27 cellular contexts compared by ENCODE assay signal in genomic region chr1:58905628-58906256, GRCh38.
A peak's percentile ranks its signal among the peaks of the same experiment; 100 is the strongest.
DNase-seq lines count a peak whose midpoint lies in the region; ATAC-seq and TF ChIP-seq lines count a peak whose summit lies in the region.
"Had no signal": no experiment of that assay in that cellular context is flagged by ENCODE, and none has a peak within 500 bp of the region (broad histone marks: within the 10 kb centered on the region; RNA-seq: fewer than 3 reads in every experiment).

No MANE protein-coding gene starts in this region.

- TF ChIP-seq POLR2A in prostate gland (IDR thresholded peaks at IDR 0.05) = no peak

- no peak overlapping the region for H3K4me3 Mint-ChIP-seq in T-helper 17 cell
- no peak overlapping the region for H3K4me3 Mint-ChIP-seq in activated T-helper 2 cell treated with anti-CD3 and anti-CD28 coated beads, Interferon-gamma antibody, Interleukin-2, Interleukin-4, amounts not matched to agents 10 μg/mL and 5 μg/mL and 100 μg/mL, durations not matched to agents 14 hours and 24 hours and 36 hours (ENCODE audit: low read depth)

- peak; percentile 77 for DNase-seq in NCI-H2029 treated with DMSO at 0.1 percent for 48 hours (lab: John Stamatoyannopoulos, UW)
- no peak for DNase-seq in NCI-H2029 (lab: John Stamatoyannopoulos, UW)
- peak; percentile 22 for DNase-seq in NCI-H1105 (lab: John Stamatoyannopoulos, UW)
- DNase-seq in T-helper 17 cell = no peak
- no peak for DNase-seq in activated T-helper 2 cell treated with anti-CD3 and anti-CD28 coated beads, Interferon-gamma antibody, Interleukin-2, Interleukin-4, amounts not matched to agents 10 μg/mL and 5 μg/mL and 100 μg/mL, durations not matched to agents 14 hours and 24 hours and 36 hours (ENCODE audit: low spot score)
- DNase-seq in dermis blood vessel endothelial cell = no peak
- no peak for DNase-seq in prostate gland (ENCODE audit: low spot score)
- DNase-seq: activated CD4-positive, alpha-beta T cell treated with anti-CD3 and anti-CD28 coated beads for 1 hour; CD4-positive, alpha-beta memory T cell; central memory CD4-positive, alpha-beta T cell; GDM1; H9; heart right ventricle; NCI-H1930; NCI-H774; SHP77; stimulated activated naive B cell treated with anti-CD40 and anti-IgM and Interleukin-4, amounts not matched to agents 10 μg/mL and 1 μg/mL and 100 μg/mL, for 72 hours; T-cell; thyroid gland had no signal

- intact Hi-C loops in activated T-helper 2 cell treated with anti-CD3 and anti-CD28 coated beads, Interferon-gamma antibody, Interleukin-2, Interleukin-4, amounts not matched to agents 10 μg/mL and 5 μg/mL and 100 μg/mL, durations not matched to agents 14 hours and 24 hours and 36 hours (cut with micrococcal nuclease) = no loop called here
- intact Hi-C loops in prostate gland (cut with DNase I) = loop anchor here (10.0 kb wide), 1 partner anchor 389 kb away; the partner anchor contains the start of gene FGGY

- H3K27me3 ChIP-seq in parathyroid adenoma (ENCODE audit: control insufficient read depth, insufficient read depth, low read length) = no peaks in the 10 kb centered on the region
- no peaks in the 10 kb centered on the region for H3K27me3 ChIP-seq in prostate gland (replicated peaks; ENCODE audit: insufficient read depth)
- H3K27me3 ChIP-seq: ascending aorta, heart right ventricle, thyroid gland had no signal

- peak overlapping the region; percentile 99 for H3K27ac ChIP-seq in parathyroid adenoma
- H3K27ac ChIP-seq in prostate gland = no peak overlapping the region
- H3K27ac ChIP-seq: 22Rv1, neural progenitor cell had no signal

- H3K9me3 Mint-ChIP-seq in activated T-helper 2 cell treated with anti-CD3 and anti-CD28 coated beads, Interferon-gamma antibody, Interleukin-2, Interleukin-4, amounts not matched to agents 10 μg/mL and 5 μg/mL and 100 μg/mL, durations not matched to agents 14 hours and 24 hours and 36 hours = no peaks in the 10 kb centered on the region
- H3K9me3 Mint-ChIP-seq: activated T-helper 1 cell treated with anti-CD3 and anti-CD28 coated beads, Interleukin-12 subunit alpha, Interleukin-12 subunit beta, Interleukin-2, Interleukin-4 antibody, amounts not matched to agents 30 ng/mL and 10 ng/mL and 1 ng/mL, durations not matched to agents 14 hours and 24 hours and 36 hours; CD4-positive, alpha-beta memory T cell; H9; neural progenitor cell; stimulated activated naive B cell treated with anti-CD40 and anti-IgM and Interleukin-4, amounts not matched to agents 10 μg/mL and 1 μg/mL and 100 μg/mL, for 72 hours; T-cell had no signal

- H3K4me2 ChIP-seq in parathyroid adenoma (ENCODE audit: low read length) = no peak overlapping the region
- H3K4me2 ChIP-seq: neural progenitor cell, smooth muscle cell had no signal

- no peaks in the 10 kb centered on the region for H3K79me2 ChIP-seq in parathyroid adenoma

- no peaks in the 10 kb centered on the region for H3K36me3 Mint-ChIP-seq in T-helper 17 cell (ENCODE audit: low read depth)
- H3K36me3 Mint-ChIP-seq in activated T-helper 2 cell treated with anti-CD3 and anti-CD28 coated beads, Interferon-gamma antibody, Interleukin-2, Interleukin-4, amounts not matched to agents 10 μg/mL and 5 μg/mL and 100 μg/mL, durations not matched to agents 14 hours and 24 hours and 36 hours (ENCODE audit: low read depth) = no peaks in the 10 kb centered on the region
- H3K36me3 Mint-ChIP-seq: activated naive CD8-positive, alpha-beta T cell; CD4-positive, alpha-beta memory T cell; neural progenitor cell; stimulated activated naive B cell treated with anti-CD40 and anti-IgM and Interleukin-4, amounts not matched to agents 10 μg/mL and 1 μg/mL and 100 μg/mL, for 72 hours; T-cell had no signal

- H3K4me1 Mint-ChIP-seq in T-helper 17 cell = peaks cover 8% of the 10 kb centered on the region
- peaks cover 27% of the 10 kb centered on the region for H3K4me1 Mint-ChIP-seq in activated T-helper 2 cell treated with anti-CD3 and anti-CD28 coated beads, Interferon-gamma antibody, Interleukin-2, Interleukin-4, amounts not matched to agents 10 μg/mL and 5 μg/mL and 100 μg/mL, durations not matched to agents 14 hours and 24 hours and 36 hours (ENCODE audit: low read depth)

- no peaks in the 10 kb centered on the region for H3K9me3 ChIP-seq in T-helper 17 cell (ENCODE audit: control insufficient read depth, low read length, poor library complexity, severe bottlenecking)
- H3K9me3 ChIP-seq in parathyroid adenoma (ENCODE audit: control insufficient read depth, low read length) = no peaks in the 10 kb centered on the region
- no peaks in the 10 kb centered on the region for H3K9me3 ChIP-seq in prostate gland
- H3K9me3 ChIP-seq: ascending aorta, heart right ventricle, thyroid gland had no signal

- ATAC-seq in T-helper 17 cell = no peak
- ATAC-seq: heart right ventricle; left lobe of liver; stimulated activated naive B cell treated with anti-CD40 and anti-IgM and Interleukin-4, amounts not matched to agents 10 μg/mL and 1 μg/mL and 100 μg/mL, for 72 hours; T-cell had no signal

- peaks cover 8% of the 10 kb centered on the region for H3K4me1 ChIP-seq in parathyroid adenoma
- no peaks in the 10 kb centered on the region for H3K4me1 ChIP-seq in prostate gland (replicated peaks)

- H2AFZ ChIP-seq in parathyroid adenoma = no peak overlapping the region
- H2AFZ ChIP-seq: neural progenitor cell had no signal

- no peak overlapping the region for H3K4me3 ChIP-seq in parathyroid adenoma (ENCODE audit: low read depth, low read length)
- H3K4me3 ChIP-seq in prostate gland = no peak overlapping the region
- H3K4me3 ChIP-seq: ascending aorta, heart right ventricle, neural progenitor cell, smooth muscle cell, thyroid gland had no signal

- TF ChIP-seq CTCF in parathyroid adenoma (IDR thresholded peaks at IDR 0.05) = no peak
- TF ChIP-seq CTCF in prostate gland (IDR thresholded peaks at IDR 0.05) = no peak

- H3K9ac ChIP-seq in parathyroid adenoma = no peak overlapping the region
- H3K9ac ChIP-seq: neural progenitor cell had no signal

- peak overlapping the region; percentile 61 for H3K27ac Mint-ChIP-seq in T-helper 17 cell
- no peak overlapping the region for H3K27ac Mint-ChIP-seq in activated T-helper 2 cell treated with anti-CD3 and anti-CD28 coated beads, Interferon-gamma antibody, Interleukin-2, Interleukin-4, amounts not matched to agents 10 μg/mL and 5 μg/mL and 100 μg/mL, durations not matched to agents 14 hours and 24 hours and 36 hours
- H3K27ac Mint-ChIP-seq: activated naive CD8-positive, alpha-beta T cell; H9; stimulated activated naive B cell treated with anti-CD40 and anti-IgM and Interleukin-4, amounts not matched to agents 10 μg/mL and 1 μg/mL and 100 μg/mL, for 72 hours had no signal

- H3K27me3 Mint-ChIP-seq in T-helper 17 cell = no peaks in the 10 kb centered on the region
- H3K27me3 Mint-ChIP-seq in activated T-helper 2 cell treated with anti-CD3 and anti-CD28 coated beads, Interferon-gamma antibody, Interleukin-2, Interleukin-4, amounts not matched to agents 10 μg/mL and 5 μg/mL and 100 μg/mL, durations not matched to agents 14 hours and 24 hours and 36 hours (ENCODE audit: low read depth) = peaks cover 5% of the 10 kb centered on the region
- H3K27me3 Mint-ChIP-seq: activated naive CD8-positive, alpha-beta T cell; CD4-positive, alpha-beta memory T cell; stimulated activated naive B cell treated with anti-CD40 and anti-IgM and Interleukin-4, amounts not matched to agents 10 μg/mL and 1 μg/mL and 100 μg/mL, for 72 hours; T-cell had no signal

- H3K36me3 ChIP-seq in parathyroid adenoma (ENCODE audit: control insufficient read depth, insufficient read depth, low read length) (no peaks in the 10 kb centered on the region), prostate gland (no peaks in the 10 kb centered on the region)
- H3K36me3 ChIP-seq: ascending aorta, heart right ventricle, neural progenitor cell, thyroid gland had no signal

- WGBS in prostate gland = 75% methylated on average over 3 of the region's 3 CpGs

Comparison
In these comparisons a context has a peak if more than half of its experiments do, and no peak if none do; other contexts are left out.
1. DNase-seq: peak in NCI-H2029 treated with DMSO at 0.1 percent for 48 hours (single experiment) and NCI-H1105 (single experiment); none in NCI-H2029 (single experiment), T-helper 17 cell (0 of 3), activated T-helper 2 cell treated with anti-CD3 and anti-CD28 coated beads, Interferon-gamma antibody, Interleukin-2, Interleukin-4, amounts not matched to agents 10 μg/mL and 5 μg/mL and 100 μg/mL, durations not matched to agents 14 hours and 24 hours and 36 hours (single experiment), dermis blood vessel endothelial cell (single experiment) and prostate gland (single experiment).